Comparison of ENCODE assay signal across 24 cellular contexts in the genomic region with DNA sequence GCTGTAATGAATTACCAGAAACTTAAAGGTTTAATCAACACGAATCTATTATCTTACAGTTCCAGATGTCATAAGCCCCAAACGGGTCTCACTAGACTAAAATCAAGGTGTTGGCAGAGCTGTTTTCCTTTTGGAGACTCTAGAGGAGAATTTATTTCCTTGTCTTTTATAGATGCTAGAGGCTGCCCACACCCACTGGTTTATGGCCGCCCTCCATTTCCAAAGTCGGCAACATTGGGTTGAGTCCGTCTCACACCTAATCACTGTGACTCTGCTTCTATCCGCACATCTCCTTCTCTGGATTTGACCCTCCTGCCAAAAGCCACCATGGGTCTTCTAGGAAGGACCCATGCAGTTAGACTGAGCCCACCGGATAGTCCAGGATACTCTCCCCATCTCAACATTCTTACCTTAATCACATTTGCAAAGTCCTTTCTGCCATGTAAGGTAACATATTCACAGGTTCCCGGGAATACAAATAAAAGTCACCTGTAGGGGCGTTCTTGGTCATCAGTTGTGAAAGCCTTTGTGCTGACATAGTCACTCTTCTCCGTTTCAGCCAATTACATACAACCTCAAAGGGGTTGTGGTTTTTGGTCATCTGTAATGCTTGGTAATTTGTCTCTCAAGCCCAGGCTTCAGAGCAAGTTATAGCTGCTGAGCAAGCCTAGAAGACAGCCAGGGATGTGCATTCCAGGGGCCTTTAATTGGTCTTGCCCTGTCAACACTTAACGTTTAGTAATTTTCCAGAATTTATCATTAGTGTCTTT.
DNase-seq lines count a peak whose midpoint lies in the region; ATAC-seq, FAIRE-seq and TF ChIP-seq lines count a peak whose summit lies in the region.
"Had no signal": no experiment of that assay in that cellular context is flagged by ENCODE, and none has a peak within 500 bp of the region (broad histone marks: within the 10 kb centered on the region; RNA-seq: fewer than 3 reads in every experiment).

No MANE protein-coding gene starts in this region.

- no peaks in the 10 kb centered on the region for H3K4me1 ChIP-seq in kidney (ENCODE audit: control insufficient read depth in 1 of 2, insufficient read depth in 1 of 2, low read depth in 1 of 2, low read length in 2 of 2)
- H3K4me1 ChIP-seq: HAP-1 had no signal

- H3K4me3 ChIP-seq in kidney (ENCODE audit: low read length in 2 of 2) = no peak overlapping the region
- H3K4me3 ChIP-seq: HAP-1, heart right ventricle, sigmoid colon had no signal

- H3K9ac ChIP-seq in kidney (ENCODE audit: low read length in 2 of 2) = no peak overlapping the region

- H3K4me3 Mint-ChIP-seq in T-helper 17 cell = no peak overlapping the region
- H3K4me3 Mint-ChIP-seq: natural killer cell had no signal

- H3K9me3 ChIP-seq in kidney (ENCODE audit: control insufficient read depth in 1 of 2, low read length in 2 of 2) (no peaks in the 10 kb centered on the region), T-helper 17 cell (ENCODE audit: control insufficient read depth, low read length, poor library complexity, severe bottlenecking) (no peaks in the 10 kb centered on the region)
- H3K9me3 ChIP-seq: HAP-1, heart right ventricle, sigmoid colon had no signal

- H3K36me3 ChIP-seq in kidney (ENCODE audit: control insufficient read depth in 1 of 2, insufficient read depth in 2 of 2, low read length in 2 of 2) = no peaks in the 10 kb centered on the region
- H3K36me3 ChIP-seq: HAP-1 had no signal

- H3K27ac ChIP-seq in kidney (ENCODE audit: low read depth in 2 of 2, low read length in 2 of 2) = no peak overlapping the region
- H3K27ac ChIP-seq: heart right ventricle, sigmoid colon had no signal

- H3K4me1 Mint-ChIP-seq in T-helper 17 cell = peaks cover 3% of the 10 kb centered on the region
- H3K4me1 Mint-ChIP-seq: natural killer cell had no signal

- intact Hi-C loops in kidney (cut with DNase I) = no loop called here

- no peak overlapping the region for H3K27ac Mint-ChIP-seq in T-helper 17 cell
- H3K27ac Mint-ChIP-seq: natural killer cell had no signal

- peaks cover 78% of the 10 kb centered on the region for H3K27me3 Mint-ChIP-seq in T-helper 17 cell

- peak; percentile 30 to 50 for DNase-seq in NOMO-1 (lab: John Stamatoyannopoulos, UW; ENCODE audit: unreplicated experiment in 2 of 2)
- DNase-seq in NOMO-1 treated with dmso at 0.1 percent for 144 hours (lab: John Stamatoyannopoulos, UW; ENCODE audit: unreplicated experiment) = no peak
- DNase-seq in RCC 7860 (ENCODE audit: low spot score) = peak; percentile 7
- DNase-seq in fibroblast of peridontal ligament (ENCODE audit: extremely low read depth) = peak; percentile 39
- DNase-seq in NCI-H524 (lab: John Stamatoyannopoulos, UW) = no peak
- no peak for DNase-seq in kidney
- DNase-seq in T-helper 17 cell = no peak
- no peak for DNase-seq in hippocampal formation (lab: John Stamatoyannopoulos, UW)
- DNase-seq: activated CD4-positive, alpha-beta T cell treated with anti-CD3 and anti-CD28 coated beads, Interleukin-2, amount 50 U/mL, for 1 hour; activated gamma-delta T cell; caudate nucleus; DMS 273 treated with DMSO at 0.1 percent for 48 hours; effector CD8-positive, alpha-beta T cell; heart right ventricle; mammary epithelial cell; natural killer cell; NCI-H1694 treated with DMSO at 0.1 percent for 48 hours; NCI-H226; sigmoid colon; stimulated activated naive CD4-positive, alpha-beta T cell treated with Interleukin-2 at 50 U/mL for 16 hours; T-helper 1 cell had no signal

- TF ChIP-seq CTCF in kidney (IDR thresholded peaks at IDR 0.05; ENCODE audit: borderline replicate concordance, extremely low read depth, insufficient read depth) = no peak

- H3K36me3 Mint-ChIP-seq in T-helper 17 cell (ENCODE audit: low read depth) = no peaks in the 10 kb centered on the region
- H3K36me3 Mint-ChIP-seq: natural killer cell had no signal

- no peak for ATAC-seq in T-helper 17 cell
- ATAC-seq: heart right ventricle, natural killer cell had no signal

- FAIRE-seq in RCC 7860 (lab: Jason Lieb, UNC) = no peak
- no peak for FAIRE-seq in kidney (lab: Jason Lieb, UNC)
- FAIRE-seq: A204.1, islet of Langerhans had no signal

Comparison
In these comparisons a context has a peak if more than half of its experiments do, and no peak if none do; other contexts are left out.
1. DNase-seq: peak in NOMO-1 (2 of 2), RCC 7860 (single experiment) and fibroblast of peridontal ligament (single experiment); none in NOMO-1 treated with dmso at 0.1 percent for 144 hours (single experiment), NCI-H524 (0 of 2), kidney (single experiment), T-helper 17 cell (0 of 3) and hippocampal formation (0 of 2).